ENCODE assay signal across 10 cellular contexts in genomic region chr7:144821069-144821468, GRCh38. TPM values are rescaled to one million over a fixed set of nuclear protein-coding genes. Genes with fewer than 3 reads are reported as not detected.
DNase-seq lines count a peak whose midpoint lies in the region; ATAC-seq and TF ChIP-seq lines count a peak whose summit lies in the region.
"Had no signal": no experiment of that assay in that cellular context is flagged by ENCODE, and none has a peak within 500 bp of the region (broad histone marks: within the 10 kb centered on the region; RNA-seq: fewer than 3 reads in every experiment).

No MANE protein-coding gene starts in this region.

- peaks cover 7% of the 10 kb centered on the region for H3K36me3 Mint-ChIP-seq in activated CD4-positive, alpha-beta T cell treated with anti-CD3 and anti-CD28 coated beads, Interleukin-2, amount 10 ng/mL, durations not matched to agents 24 days and 14 days (ENCODE audit: low read depth)
- H3K36me3 Mint-ChIP-seq in nephron (ENCODE audit: low read depth): no peaks in the 10 kb centered on the region

- no peak overlapping the region for H3K4me3 ChIP-seq in BE2C (ENCODE audit: low read depth, low read length)
- H3K4me3 ChIP-seq: hepatocyte had no signal

- peaks cover 59% of the 10 kb centered on the region for H3K4me1 Mint-ChIP-seq in activated CD4-positive, alpha-beta T cell treated with anti-CD3 and anti-CD28 coated beads, Interleukin-2, amount 10 ng/mL, durations not matched to agents 24 days and 14 days
- peaks cover 29% of the 10 kb centered on the region for H3K4me1 Mint-ChIP-seq in nephron

- no peaks in the 10 kb centered on the region for H3K9me3 ChIP-seq in BE2C

- H3K27ac Mint-ChIP-seq in activated CD4-positive, alpha-beta T cell treated with anti-CD3 and anti-CD28 coated beads, Interleukin-2, amount 10 ng/mL, durations not matched to agents 24 days and 14 days: peak overlapping the region; percentile 92
- H3K27ac Mint-ChIP-seq in nephron: peak overlapping the region; percentile 17 to 41 (median 37)

- intact Hi-C loops in activated CD4-positive, alpha-beta T cell treated with anti-CD3 and anti-CD28 coated beads, Interleukin-2, amount 10 ng/mL, durations not matched to agents 24 days and 14 days (cut with micrococcal nuclease): loop anchor here (1.0 kb wide), 2 partner anchors 9 to 14 kb away; no protein-coding TSS in a partner anchor

- peak overlapping the region; percentile 63 for H3K4me3 Mint-ChIP-seq in activated CD4-positive, alpha-beta T cell treated with anti-CD3 and anti-CD28 coated beads, Interleukin-2, amount 10 ng/mL, durations not matched to agents 24 days and 14 days
- no peak overlapping the region for H3K4me3 Mint-ChIP-seq in nephron

- TF ChIP-seq CTCF in nephron (IDR thresholded peaks at IDR 0.05; ENCODE audit: unreplicated experiment in 3 of 3) (no peak), BE2C (IDR thresholded peaks at IDR 0.05; ENCODE audit: low read depth, low read length) (no peak)

- H3K27me3 Mint-ChIP-seq in activated CD4-positive, alpha-beta T cell treated with anti-CD3 and anti-CD28 coated beads, Interleukin-2, amount 10 ng/mL, durations not matched to agents 24 days and 14 days: no peaks in the 10 kb centered on the region
- no peaks in the 10 kb centered on the region for H3K27me3 Mint-ChIP-seq in nephron (ENCODE audit: low read depth)

- no peaks in the 10 kb centered on the region for H3K36me3 ChIP-seq in BE2C

- no peaks in the 10 kb centered on the region for H3K27me3 ChIP-seq in BE2C
- H3K27me3 ChIP-seq: hepatocyte had no signal

- DNase-seq in activated CD4-positive, alpha-beta T cell treated with anti-CD3 and anti-CD28 coated beads, Interleukin-2, amount 10 ng/mL, durations not matched to agents 24 days and 14 days: peak; percentile 64
- DNase-seq in activated CD4-positive, alpha-beta T cell treated with anti-CD3 and anti-CD28 coated beads, Interleukin-2, amount 50 U/mL, for 48 hours: no peak
- DNase-seq in NCI-H128 (lab: John Stamatoyannopoulos, UW; ENCODE audit: unreplicated experiment) (peak; percentile 30), HPDE6-E6E7 (ENCODE audit: extremely low spot score) (no peak), BE2C (no peak), NCI-H2227 treated with DMSO at 0.1 percent for 48 hours (lab: John Stamatoyannopoulos, UW) (no peak)
- DNase-seq: trophoblast cell had no signal

- ATAC-seq in HG02571 (IDR thresholded peaks at IDR 0.05; ENCODE audit: unreplicated experiment): peak; percentile 44

- H3K9me3 Mint-ChIP-seq in activated CD4-positive, alpha-beta T cell treated with anti-CD3 and anti-CD28 coated beads, Interleukin-2, amount 10 ng/mL, durations not matched to agents 24 days and 14 days: no peaks in the 10 kb centered on the region
- H3K9me3 Mint-ChIP-seq in nephron: no peaks in the 10 kb centered on the region

- H3K4me1 ChIP-seq in BE2C: no peaks in the 10 kb centered on the region

RNA-seq across cellular contexts. Expression of gene TPK1, which starts 14.8 kb away (rescaled TPM):
- total RNA-seq in activated CD4-positive, alpha-beta T cell treated with anti-CD3 and anti-CD28 coated beads, Interleukin-2, amount 10 ng/mL, durations not matched to agents 24 days and 14 days: 13.1 and 13.2 TPM in 2 replicates
- 2.5 TPM for polyA plus RNA-seq in BE2C (2012; ENCODE audit: insufficient read depth, insufficient read length, low read depth)

Comparison
In these comparisons a context has a peak if more than half of its experiments do, and no peak if none do; other contexts are left out.
1. DNase-seq: peak in activated CD4-positive, alpha-beta T cell treated with anti-CD3 and anti-CD28 coated beads, Interleukin-2, amount 10 ng/mL, durations not matched to agents 24 days and 14 days (single experiment) and NCI-H128 (single experiment); none in activated CD4-positive, alpha-beta T cell treated with anti-CD3 and anti-CD28 coated beads, Interleukin-2, amount 50 U/mL, for 48 hours (0 of 2), HPDE6-E6E7 (single experiment), BE2C (single experiment) and NCI-H2227 treated with DMSO at 0.1 percent for 48 hours (single experiment).